15 cellular contexts compared by ENCODE assay signal in genomic region chr4:86587016-86587713, GRCh38. TPM values are rescaled to one million over a fixed set of nuclear protein-coding genes. Genes with fewer than 3 reads are reported as not detected.
DNase-seq lines count a peak whose midpoint lies in the region; ATAC-seq, FAIRE-seq and TF ChIP-seq lines count a peak whose summit lies in the region.
"Had no signal": no experiment of that assay in that cellular context is flagged by ENCODE, and none has a peak within 500 bp of the region (broad histone marks: within the 10 kb centered on the region; RNA-seq: fewer than 3 reads in every experiment).

No MANE protein-coding gene starts in this region.

- TF ChIP-seq CTCF in D721Med (IDR thresholded peaks at IDR 0.05; ENCODE audit: insufficient read depth, missing control alignments) = no peak
- no peak for TF ChIP-seq CTCF in H1 (IDR thresholded peaks at IDR 0.05; ENCODE audit: control extremely low read depth in 1 of 3, insufficient read depth in 1 of 3, low read depth in 1 of 3, low read length in 3 of 3)
- no peak for TF ChIP-seq CTCF in parathyroid adenoma (IDR thresholded peaks at IDR 0.05)
- TF ChIP-seq CTCF in right lobe of liver (IDR thresholded peaks at IDR 0.05) = no peak

- peaks cover 0 to 2% (median 0%) of the 10 kb centered on the region in 4 experiments; a peak in 1 of 7 replicates for H3K4me1 ChIP-seq in H1 (replicated peaks in 1 of 4; ENCODE audit: control insufficient read depth in 3 of 4, insufficient read depth in 4 of 4, low read length in 3 of 4)
- peaks cover 6% of the 10 kb centered on the region for H3K4me1 ChIP-seq in parathyroid adenoma
- no peaks in the 10 kb centered on the region for H3K4me1 ChIP-seq in right lobe of liver
- H3K4me1 ChIP-seq: colonic mucosa, esophagus muscularis mucosa had no signal

- DNase-seq in D721Med (ENCODE audit: insufficient read length, low spot score) (no peak), NCI-H526 treated with DMSO at 0.1 percent for 48 hours (lab: John Stamatoyannopoulos, UW) (peak; percentile 7), H1 (ENCODE audit: low read depth in 1 of 2, low spot score in 2 of 2) (no peak), right lobe of liver (no peak)
- DNase-seq in activated CD4-positive, alpha-beta T cell treated with anti-CD3 and anti-CD28 coated beads, Interleukin-2, amount 50 U/mL, for 4 hours = no peak
- DNase-seq: activated CD8-positive, alpha-beta memory T cell treated with anti-CD3 and anti-CD28 coated beads for 24 hours; Calu3; colonic mucosa; hypothalamus; MG63 had no signal

- no peak overlapping the region for H2BK120ac ChIP-seq in H1 (replicated peaks; ENCODE audit: low read depth, low read length)

- FAIRE-seq in D721Med (lab: Jason Lieb, UNC) (peak; percentile 67), H1 (lab: Jason Lieb, UNC) (no peak)

- no peak overlapping the region; the same call in 1 of the 2 replicates for H3K27ac ChIP-seq in H1 (ENCODE audit: low read depth, low read length)
- H3K27ac ChIP-seq in parathyroid adenoma = peak overlapping the region; percentile 11
- H3K27ac ChIP-seq in right lobe of liver = no peak overlapping the region
- H3K27ac ChIP-seq: colonic mucosa, esophagus muscularis mucosa, SJSA1 had no signal

- no peak overlapping the region for H2AK5ac ChIP-seq in H1 (ENCODE audit: low read depth, low read length)

- no peaks in the 10 kb centered on the region for H3K36me3 ChIP-seq in H1 (ENCODE audit: control insufficient read depth in 2 of 4, insufficient read depth in 4 of 4, low read length in 3 of 4)
- no peaks in the 10 kb centered on the region for H3K36me3 ChIP-seq in parathyroid adenoma (ENCODE audit: control insufficient read depth, insufficient read depth, low read length)
- no peaks in the 10 kb centered on the region for H3K36me3 ChIP-seq in right lobe of liver
- H3K36me3 ChIP-seq: colonic mucosa, esophagus muscularis mucosa, MG63, SJSA1 had no signal

- H3K79me2 ChIP-seq in H1 (ENCODE audit: control insufficient read depth in 1 of 2, insufficient read depth in 2 of 2, low read length in 2 of 2) (no peaks in the 10 kb centered on the region), parathyroid adenoma (no peaks in the 10 kb centered on the region)

- no peak overlapping the region for H4K8ac ChIP-seq in H1 (ENCODE audit: extremely low read depth, insufficient read depth, low read length)

- no peak overlapping the region for H4K5ac ChIP-seq in H1 (ENCODE audit: insufficient read length, low read depth, low read length)

- H3K4me2 ChIP-seq in H1 (ENCODE audit: insufficient read depth in 1 of 2, low read depth in 2 of 2, low read length in 2 of 2) = no peak overlapping the region
- H3K4me2 ChIP-seq in parathyroid adenoma (ENCODE audit: low read length) = no peak overlapping the region

- peaks cover 0 to 2% of the 10 kb centered on the region in 2 experiments for H4K20me1 ChIP-seq in H1 (replicated peaks in 1 of 2; ENCODE audit: control insufficient read depth in 1 of 2, insufficient read depth in 2 of 2, low read length in 2 of 2)

- no peaks in the 10 kb centered on the region for H3K27me3 ChIP-seq in H1 (replicated peaks in 1 of 4; ENCODE audit: control insufficient read depth in 3 of 4, extremely low read depth in 1 of 4, insufficient read depth in 3 of 4, low read length in 3 of 4)
- no peaks in the 10 kb centered on the region for H3K27me3 ChIP-seq in parathyroid adenoma (ENCODE audit: control insufficient read depth, insufficient read depth, low read length)
- H3K27me3 ChIP-seq in right lobe of liver = no peaks in the 10 kb centered on the region
- H3K27me3 ChIP-seq: colonic mucosa, esophagus muscularis mucosa, MG63, SJSA1 had no signal

- no peak overlapping the region for H3K18ac ChIP-seq in H1 (ENCODE audit: extremely low read depth, low read length)

- H2BK12ac ChIP-seq in H1 (ENCODE audit: low read depth, low read length) = no peak overlapping the region

- H3K4me3 ChIP-seq in H1 (ENCODE audit: extremely low read depth in 1 of 4, insufficient read depth in 2 of 4, low read depth in 3 of 4, low read length in 4 of 4) (no peak overlapping the region), parathyroid adenoma (ENCODE audit: low read depth, low read length) (no peak overlapping the region), right lobe of liver (no peak overlapping the region)
- H3K4me3 ChIP-seq: colonic mucosa, esophagus muscularis mucosa, MG63, SJSA1 had no signal

- ATAC-seq in GM21576 (IDR thresholded peaks at IDR 0.05; ENCODE audit: unreplicated experiment) (no peak), HG02588 (IDR thresholded peaks at IDR 0.05; ENCODE audit: unreplicated experiment) (no peak), right lobe of liver (no peak)

- TF ChIP-seq RAD21 in H1 (IDR thresholded peaks at IDR 0.05 in 1 of 2, conservative IDR thresholded peaks at IDR 0.05 in 1 of 2; ENCODE audit: low read depth in 2 of 2, low read length in 2 of 2) = no peak

- no peak overlapping the region for H2BK5ac ChIP-seq in H1 (ENCODE audit: low read depth, low read length)

- H3K14ac ChIP-seq in H1 (ENCODE audit: insufficient read length) = no peak overlapping the region

- POLR2A ChIA-PET in H1 (lab: Charles Lee; ENCODE audit: partially characterized antibody) = interaction anchor here (0.6 to 1.3 kb wide), 2 partner anchors 16 to 50 kb away, joined by 3 to 5 read pairs; no protein-coding TSS in a partner anchor

- H3K9ac ChIP-seq in H1 (replicated peaks in 1 of 4; ENCODE audit: extremely low read depth in 1 of 4, low read depth in 3 of 4, low read length in 3 of 4) (no peak overlapping the region), parathyroid adenoma (no peak overlapping the region)

- 86% methylated on average over 4 of the region's 4 CpGs; no CpG with 5 or more reads in 1 of the 2 experiments for WGBS in H1 (ENCODE audit: extremely low coverage in 1 of 2, insufficient coverage in 1 of 2, insufficient read length in 1 of 2, insufficient replicate concordance in 2 of 2, low coverage in 1 of 2, low lambda C conversion rate in 2 of 2, missing lambda C conversion rate in 1 of 2), 2 experiments
- 16% methylated on average over 4 of the region's 4 CpGs for WGBS in right lobe of liver (ENCODE audit: insufficient coverage, low coverage, low lambda C conversion rate, missing lambda C conversion rate)

- H2BK20ac ChIP-seq in H1 (ENCODE audit: low read length) = no peak overlapping the region

- peak overlapping the region; percentile 73; the same call in 1 of the 2 replicates for H2BK15ac ChIP-seq in H1 (ENCODE audit: low read length)

- H3K79me1 ChIP-seq in H1 (ENCODE audit: low read depth, low read length) = no peaks in the 10 kb centered on the region

- H3K9me3 ChIP-seq in H1 (ENCODE audit: insufficient read depth in 2 of 2, low read depth in 1 of 2, low read length in 1 of 2) (no peaks in the 10 kb centered on the region), parathyroid adenoma (ENCODE audit: control insufficient read depth, low read length) (no peaks in the 10 kb centered on the region), right lobe of liver (no peaks in the 10 kb centered on the region)
- H3K9me3 ChIP-seq: colonic mucosa, esophagus muscularis mucosa, MG63, SJSA1 had no signal

- no peak overlapping the region for H3K56ac ChIP-seq in H1 (replicated peaks; ENCODE audit: insufficient read length, low read depth, low read length)

- no peak for TF ChIP-seq POLR2A in H1 (IDR thresholded peaks at IDR 0.05; ENCODE audit: control extremely low read depth in 1 of 2, low read depth in 2 of 2, low read length in 2 of 2)
- TF ChIP-seq POLR2A in right lobe of liver (IDR thresholded peaks at IDR 0.05) = no peak

- CTCF ChIA-PET in H1 (lab: Charles Lee; ENCODE audit: partially characterized antibody) = interaction anchor here (0.8 to 1.7 kb wide), 4 partner anchors 9 to 295 kb away, joined by 3 to 6 read pairs (median 3); no protein-coding TSS in a partner anchor

- H3K23me2 ChIP-seq in H1 (ENCODE audit: low read depth, low read length) = no peaks in the 10 kb centered on the region

- no peak overlapping the region for H3K23ac ChIP-seq in H1 (ENCODE audit: insufficient read length)

- no peak overlapping the region for H4K91ac ChIP-seq in H1 (replicated peaks; ENCODE audit: insufficient read length, low read length)

- intact Hi-C loops in right lobe of liver (cut with DNase I) = no loop called here

- no peak overlapping the region for H3K4ac ChIP-seq in H1 (replicated peaks; ENCODE audit: insufficient read length, low read depth, low read length)

- no peak for TF ChIP-seq EP300 in H1 (IDR thresholded peaks at IDR 0.05; ENCODE audit: borderline replicate concordance in 1 of 2, low read depth in 2 of 2, low read length in 2 of 2)

- H2AFZ ChIP-seq in H1 (ENCODE audit: low read length) (no peak overlapping the region), parathyroid adenoma (no peak overlapping the region)

TF ChIP-seq in H1, 55 proteins besides CTCF, POLR2A, EP300 and RAD21 (continues in another document):
- TF ChIP-seq POU5F1 (IDR thresholded peaks at IDR 0.05; ENCODE audit: low read depth, low read length) = no peak
- no peak for TF ChIP-seq JUN (IDR thresholded peaks at IDR 0.05; ENCODE audit: low read depth, low read length)
- no peak for TF ChIP-seq TAF1 (IDR thresholded peaks at IDR 0.05; ENCODE audit: low read depth, low read length)
- no peak for TF ChIP-seq MAFK (IDR thresholded peaks at IDR 0.05; ENCODE audit: low read depth, low read length)
- no peak for TF ChIP-seq SIN3A (conservative IDR thresholded peaks at IDR 0.05 in 1 of 2, IDR thresholded peaks at IDR 0.05 in 1 of 2; ENCODE audit: low read depth in 1 of 2, low read length in 2 of 2)
- no peak for TF ChIP-seq HDAC2 (IDR thresholded peaks at IDR 0.05; ENCODE audit: borderline replicate concordance in 1 of 2, low read depth in 2 of 2, low read length in 2 of 2)
- TF ChIP-seq USF2 (IDR thresholded peaks at IDR 0.05; ENCODE audit: low read length) = no peak
- TF ChIP-seq BCL11A (IDR thresholded peaks at IDR 0.05; ENCODE audit: low read depth in 2 of 2, low read length in 2 of 2) = no peak

RNA-seq across cellular contexts. Expression of gene PTPN13, which starts 7.0 kb away (rescaled TPM):
- total RNA-seq in H1 (2021; fragmentation: NEBNext Ultra II Directional; extraction: Animal tissue kit (Norgen Biotek cat#: 25700)) = 54.3 and 57.9 TPM in 2 replicates
- polyA plus RNA-seq in H1 (2011; rRNA removed) = 11.5 and 12.7 TPM in 2 replicates
- 16.8 TPM for polyA plus RNA-seq in H1 (2011; cell fraction: cytosol; rRNA removed)
- polyA plus RNA-seq in H1 (2011; cell fraction: nucleus; rRNA removed) = 13.2 TPM
- 22.7 to 54.1 TPM (median 30.1 TPM) in 4 replicates for polyA plus RNA-seq in H1 (2012, experiment 1 of 2)
- 1.4 TPM for polyA plus RNA-seq in H1 (2012, experiment 2 of 2)
- 22.4 TPM for polyA plus RNA-seq in H1 (2013, experiment 1 of 2)
- 22.6 TPM for polyA plus RNA-seq in H1 (2013, experiment 2 of 2)
- 46.5 and 58.1 TPM in 2 replicates for polyA minus RNA-seq in H1 (2011; rRNA and poly(A)+ RNA removed)
- polyA minus RNA-seq in H1 (2011; cell fraction: cytosol; rRNA and poly(A)+ RNA removed) = 37.4 TPM
- 98.7 TPM for polyA minus RNA-seq in H1 (2011; cell fraction: nucleus; rRNA and poly(A)+ RNA removed)
- 1 to 10 TPM in 3 of 6 experiments, under 1 TPM in 3; 0.73 to 2.2 (median 1.0) TPM for total RNA-seq in right lobe of liver

Comparison
In these comparisons a context has a peak if more than half of its experiments do, and no peak if none do; other contexts are left out.
1. RNA of gene PTPN13, which starts 7.0 kb away (total RNA-seq): 54.3 to 57.9 TPM in H1; 0.73 to 2.2 TPM in right lobe of liver; every median in the first group is over 10 times any median in the second.